Comparison of ENCODE assay signal across 29 cellular contexts in genomic region chr9:88514247-88514646, GRCh38. TPM values are rescaled to one million over a fixed set of nuclear protein-coding genes. Genes with fewer than 3 reads are reported as not detected.
"Had no signal": no experiment of that assay in that cellular context is flagged by ENCODE, and none has a peak within 500 bp of the region (broad histone marks: within the 10 kb centered on the region; RNA-seq: fewer than 3 reads in every experiment).

No MANE protein-coding gene starts in this region.

- H3K4me1 ChIP-seq: ascending aorta had no signal

- ATAC-seq: activated CD8-positive, alpha-beta memory T cell treated with anti-CD3 and anti-CD28 coated beads, Interleukin-2, amount 10 ng/mL, durations not matched to agents 7 days and 5 days; activated naive CD4-positive, alpha-beta T cell treated with anti-CD3 and anti-CD28 coated beads, Interleukin-2, amount 50 U/mL, for 72 hours; activated naive CD8-positive, alpha-beta T cell treated with anti-CD3 and anti-CD28 coated beads, Interleukin-2, amount 50 U/mL, for 24 hours; T-helper 17 cell; WTC11 had no signal

- H3K36me3 ChIP-seq: ascending aorta, cardiac muscle cell had no signal

- H3K4me1 Mint-ChIP-seq: activated CD8-positive, alpha-beta memory T cell treated with anti-CD3 and anti-CD28 coated beads, Interleukin-2, amount 10 ng/mL, durations not matched to agents 7 days and 5 days; activated naive CD8-positive, alpha-beta T cell treated with anti-CD3 and anti-CD28 coated beads, Interleukin-2, amount 50 U/mL, for 24 hours; brain; T-helper 17 cell had no signal

- H3K27me3 Mint-ChIP-seq: activated naive CD8-positive, alpha-beta T cell treated with anti-CD3 and anti-CD28 coated beads, Interleukin-2, amount 50 U/mL, for 24 hours; activated T-cell treated with anti-CD3 and anti-CD28 coated beads, Interleukin-2, amount 50 U/mL, for 24 hours had no signal

- H3K4me3 ChIP-seq: ascending aorta, cardiac muscle cell had no signal

- H3K36me3 Mint-ChIP-seq: activated CD8-positive, alpha-beta memory T cell treated with anti-CD3 and anti-CD28 coated beads, Interleukin-2, amount 10 ng/mL, durations not matched to agents 7 days and 5 days; activated naive CD4-positive, alpha-beta T cell treated with anti-CD3 and anti-CD28 coated beads, Interleukin-2, amount 50 U/mL, for 72 hours; brain had no signal

- H3K27ac Mint-ChIP-seq: activated CD8-positive, alpha-beta memory T cell treated with anti-CD3 and anti-CD28 coated beads, Interleukin-2, amount 10 ng/mL, durations not matched to agents 7 days and 5 days; activated naive CD4-positive, alpha-beta T cell treated with anti-CD3 and anti-CD28 coated beads, Interleukin-2, amount 50 U/mL, for 72 hours; activated naive CD8-positive, alpha-beta T cell treated with anti-CD3 and anti-CD28 coated beads, Interleukin-2, amount 50 U/mL, for 24 hours; activated T-cell treated with anti-CD3 and anti-CD28 coated beads, Interleukin-2, amount 50 U/mL, for 24 hours; activated T-helper 1 cell treated with anti-CD3 and anti-CD28 coated beads, Interleukin-12 subunit alpha, Interleukin-12 subunit beta, Interleukin-2, Interleukin-4 antibody, amounts not matched to agents 30 ng/mL and 10 ng/mL and 1 ng/mL, durations not matched to agents 14 hours and 24 hours and 36 hours; brain; T-helper 17 cell; WTC11 had no signal

- H3K27ac ChIP-seq: ascending aorta, cardiac muscle cell had no signal

- H3K4me3 Mint-ChIP-seq: activated CD8-positive, alpha-beta memory T cell treated with anti-CD3 and anti-CD28 coated beads, Interleukin-2, amount 10 ng/mL, durations not matched to agents 7 days and 5 days; activated naive CD8-positive, alpha-beta T cell treated with anti-CD3 and anti-CD28 coated beads, Interleukin-2, amount 50 U/mL, for 24 hours; activated T-cell treated with anti-CD3 and anti-CD28 coated beads, Interleukin-2, amount 50 U/mL, for 24 hours; activated T-helper 1 cell treated with anti-CD3 and anti-CD28 coated beads, Interleukin-12 subunit alpha, Interleukin-12 subunit beta, Interleukin-2, Interleukin-4 antibody, amounts not matched to agents 30 ng/mL and 10 ng/mL and 1 ng/mL, durations not matched to agents 14 hours and 24 hours and 36 hours; brain; T-helper 17 cell; WTC11 had no signal

- H3K9me3 ChIP-seq: ascending aorta had no signal

- H3K27me3 ChIP-seq: ascending aorta, cardiac muscle cell had no signal

- DNase-seq: activated CD4-positive, alpha-beta T cell treated with anti-CD3 and anti-CD28 coated beads for 48 hours; activated CD4-positive, alpha-beta T cell treated with anti-CD3 and anti-CD28 coated beads, Interleukin-2, amount 50 U/mL, for 4 hours; activated CD4-positive, CD25-positive, alpha-beta regulatory T cell treated with anti-CD3 and anti-CD28 coated beads, Interleukin-2, amount 50 U/mL, for 72 hours; activated CD8-positive, alpha-beta memory T cell treated with anti-CD3 and anti-CD28 coated beads, Interleukin-2, amount 10 ng/mL, durations not matched to agents 7 days and 5 days; activated effector memory CD4-positive, alpha-beta T cell treated with Interleukin-2 at 50 U/mL for 16 hours; activated naive CD4-positive, alpha-beta T cell treated with Interleukin-2 at 50 U/mL for 16 hours; activated naive CD8-positive, alpha-beta T cell treated with anti-CD3 and anti-CD28 coated beads, Interleukin-2, amount 50 U/mL, for 24 hours; activated T-cell treated with anti-CD3 and anti-CD28 coated beads, Interleukin-2, amount 50 U/mL, for 24 hours; amniotic stem cell; cerebellar nuclear complex; NCI-H1048; NCI-H146; NCI-H187 treated with DMSO at 0.1 percent for 48 hours; NCI-H2081 treated with DMSO at 0.1 percent for 48 hours; NCI-H2171; NCI-H345; NCI-H510A; NCI-H526 treated with DMSO at 0.1 percent for 48 hours; NCI-H82; SIG-M5; T-helper 17 cell; T-helper 9 cell had no signal

RNA-seq across cellular contexts. Expression of gene NXNL2, which starts 20.7 kb away (rescaled TPM):
- total RNA-seq: activated CD8-positive, alpha-beta memory T cell treated with anti-CD3 and anti-CD28 coated beads, Interleukin-2, amount 10 ng/mL, durations not matched to agents 7 days and 5 days; activated naive CD4-positive, alpha-beta T cell treated with anti-CD3 and anti-CD28 coated beads, Interleukin-2, amount 50 U/mL, for 72 hours; activated T-helper 1 cell treated with anti-CD3 and anti-CD28 coated beads, Interleukin-12 subunit alpha, Interleukin-12 subunit beta, Interleukin-2, Interleukin-4 antibody, amounts not matched to agents 30 ng/mL and 10 ng/mL and 1 ng/mL, durations not matched to agents 14 hours and 24 hours and 36 hours; ascending aorta; cardiac muscle cell; OCI-LY7; T-helper 17 cell had no signal
